Comparison of ENCODE assay signal across 22 cellular contexts in the genomic region with DNA sequence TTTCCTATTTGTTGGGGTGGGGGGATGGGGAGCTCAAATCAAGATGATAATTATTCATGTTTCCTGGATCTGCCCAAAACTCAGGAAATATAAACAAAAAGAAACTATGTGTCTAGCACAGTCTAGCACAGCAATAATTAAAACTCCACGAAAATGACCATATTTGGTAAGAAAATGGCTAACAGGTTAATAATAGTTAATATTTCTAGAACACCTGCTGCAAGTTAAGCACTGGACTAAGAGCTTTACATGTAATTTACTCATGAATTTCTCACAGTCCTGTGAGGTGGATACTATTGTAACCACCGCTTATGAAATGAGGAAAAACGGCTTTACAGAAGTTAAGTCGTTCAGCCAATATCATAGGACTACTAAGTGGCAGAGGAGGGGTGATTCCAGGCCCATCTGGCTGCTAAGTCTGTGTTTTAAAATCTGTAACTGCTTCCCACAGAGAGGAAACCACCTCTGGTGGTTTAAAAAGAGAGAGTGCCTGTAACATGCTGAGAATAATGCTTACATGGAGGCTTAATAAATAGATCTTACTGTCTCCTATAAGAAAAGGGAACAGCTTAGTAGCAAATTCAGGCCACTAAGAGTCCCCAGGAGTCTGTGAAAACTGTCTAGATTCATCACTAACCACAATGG. TPM values are rescaled to one million over a fixed set of nuclear protein-coding genes. Genes with fewer than 3 reads are reported as not detected.
DNase-seq lines count a peak whose midpoint lies in the region; ATAC-seq, FAIRE-seq and TF ChIP-seq lines count a peak whose summit lies in the region.
"Had no signal": no experiment of that assay in that cellular context is flagged by ENCODE, and none has a peak within 500 bp of the region (broad histone marks: within the 10 kb centered on the region; RNA-seq: fewer than 3 reads in every experiment).

No MANE protein-coding gene starts in this region.

- no peak overlapping the region for H2AFZ ChIP-seq in MM.1S (ENCODE audit: low read length)

- no peak for FAIRE-seq in kidney (lab: Jason Lieb, UNC)
- FAIRE-seq: GM12891 had no signal

- DNase-seq in SK-N-MC (ENCODE audit: low read depth, low spot score) (no peak), nucleus accumbens (lab: John Stamatoyannopoulos, UW) (no peak), kidney (no peak), MM.1S (no peak), NCI-H1092 treated with DMSO at 0.1 percent for 48 hours (lab: John Stamatoyannopoulos, UW) (no peak)
- DNase-seq: ACHN; activated naive CD4-positive, alpha-beta T cell; anterior cingulate cortex; DMS153; endodermal cell; HFFc6; naive B cell; NCI-H1417 treated with DMSO at 0.1 percent for 48 hours; stimulated activated naive CD8-positive, alpha-beta T cell treated with anti-CD3 and anti-CD28 coated beads, Interleukin-15, amount 100 ng/mL, for 72 hours; SW 1271 had no signal

- no peak for TF ChIP-seq CTCF in kidney (IDR thresholded peaks at IDR 0.05; ENCODE audit: borderline replicate concordance, extremely low read depth, insufficient read depth)
- no peak for TF ChIP-seq CTCF in MM.1S (IDR thresholded peaks at IDR 0.05; ENCODE audit: low read length)

- no peak overlapping the region for H3K4me2 ChIP-seq in MM.1S (ENCODE audit: low read depth, low read length)
- H3K4me2 ChIP-seq: KMS-11 had no signal

- H3K27ac ChIP-seq in SK-N-MC = peak overlapping the region; percentile 75; the same call in 1 of the 2 replicates
- H3K27ac ChIP-seq in kidney (ENCODE audit: low read depth in 2 of 2, low read length in 2 of 2) = no peak overlapping the region
- no peak overlapping the region for H3K27ac ChIP-seq in MM.1S (ENCODE audit: low read length)
- H3K27ac ChIP-seq: C4-2B, KMS-11 had no signal

- no peaks in the 10 kb centered on the region for H3K79me2 ChIP-seq in MM.1S (ENCODE audit: low read length)

- intact Hi-C loops in kidney (cut with DNase I) = no loop called here

- H3K36me3 ChIP-seq in SK-N-MC (ENCODE audit: insufficient read depth, low read length) (no peaks in the 10 kb centered on the region), kidney (ENCODE audit: control insufficient read depth in 1 of 2, insufficient read depth in 2 of 2, low read length in 2 of 2) (no peaks in the 10 kb centered on the region), MM.1S (replicated peaks; ENCODE audit: insufficient read depth, low read length) (no peaks in the 10 kb centered on the region)

- H3K9me3 ChIP-seq in SK-N-MC (ENCODE audit: low read depth, low read length) (no peaks in the 10 kb centered on the region), kidney (ENCODE audit: control insufficient read depth in 1 of 2, low read length in 2 of 2) (no peaks in the 10 kb centered on the region), MM.1S (replicated peaks; ENCODE audit: insufficient read depth, low read length) (no peaks in the 10 kb centered on the region)

- H3K4me3 ChIP-seq in SK-N-MC = peak overlapping the region; percentile 8; the same call in 1 of the 2 replicates
- no peak overlapping the region for H3K4me3 ChIP-seq in kidney (ENCODE audit: low read length in 2 of 2)
- H3K4me3 ChIP-seq in MM.1S (ENCODE audit: low read length) = no peak overlapping the region
- H3K4me3 ChIP-seq: lung had no signal

- no peaks in the 10 kb centered on the region for H4K20me1 ChIP-seq in MM.1S (ENCODE audit: insufficient read depth, low read length)

- H3K4me1 ChIP-seq in kidney (ENCODE audit: control insufficient read depth in 1 of 2, insufficient read depth in 1 of 2, low read depth in 1 of 2, low read length in 2 of 2) (peaks cover under 1 to 8% of the 10 kb centered on the region in 2 donors), MM.1S (ENCODE audit: low read length) (no peaks in the 10 kb centered on the region)

- no peaks in the 10 kb centered on the region for H3K9me2 ChIP-seq in MM.1S (replicated peaks; ENCODE audit: insufficient read depth, low read length)

- H3K9ac ChIP-seq in SK-N-MC (ENCODE audit: insufficient read length) (peak overlapping the region; percentile 14), kidney (ENCODE audit: low read length in 2 of 2) (no peak overlapping the region), MM.1S (ENCODE audit: low read length) (no peak overlapping the region)
- H3K9ac ChIP-seq: KMS-11 had no signal

- no peaks in the 10 kb centered on the region for H3K27me3 ChIP-seq in MM.1S (replicated peaks; ENCODE audit: insufficient read depth, low read length)

- H3F3A ChIP-seq in MM.1S (ENCODE audit: insufficient read depth, low read length) = no peaks in the 10 kb centered on the region

- ATAC-seq in GM18502 (IDR thresholded peaks at IDR 0.05; ENCODE audit: poor library complexity, unreplicated experiment) (peak; percentile 39), GM19438 (IDR thresholded peaks at IDR 0.05; ENCODE audit: low read depth, unreplicated experiment) (peak; percentile 76), HG03139 (IDR thresholded peaks at IDR 0.05; ENCODE audit: unreplicated experiment) (peak; percentile 71)
- ATAC-seq: stimulated activated naive CD8-positive, alpha-beta T cell treated with anti-CD3 and anti-CD28 coated beads, Interleukin-15, amount 100 ng/mL, for 72 hours had no signal

RNA-seq across cellular contexts. Expression of a gene that starts 11.0 kb away (rescaled TPM):
- total RNA-seq in kidney = 52.3 TPM
- polyA plus RNA-seq in kidney (ENCODE audit: insufficient read depth, low read depth, low replicate concordance) = 6.1 TPM
